ENCODE assay signal across 19 cellular contexts in the genomic region with DNA sequence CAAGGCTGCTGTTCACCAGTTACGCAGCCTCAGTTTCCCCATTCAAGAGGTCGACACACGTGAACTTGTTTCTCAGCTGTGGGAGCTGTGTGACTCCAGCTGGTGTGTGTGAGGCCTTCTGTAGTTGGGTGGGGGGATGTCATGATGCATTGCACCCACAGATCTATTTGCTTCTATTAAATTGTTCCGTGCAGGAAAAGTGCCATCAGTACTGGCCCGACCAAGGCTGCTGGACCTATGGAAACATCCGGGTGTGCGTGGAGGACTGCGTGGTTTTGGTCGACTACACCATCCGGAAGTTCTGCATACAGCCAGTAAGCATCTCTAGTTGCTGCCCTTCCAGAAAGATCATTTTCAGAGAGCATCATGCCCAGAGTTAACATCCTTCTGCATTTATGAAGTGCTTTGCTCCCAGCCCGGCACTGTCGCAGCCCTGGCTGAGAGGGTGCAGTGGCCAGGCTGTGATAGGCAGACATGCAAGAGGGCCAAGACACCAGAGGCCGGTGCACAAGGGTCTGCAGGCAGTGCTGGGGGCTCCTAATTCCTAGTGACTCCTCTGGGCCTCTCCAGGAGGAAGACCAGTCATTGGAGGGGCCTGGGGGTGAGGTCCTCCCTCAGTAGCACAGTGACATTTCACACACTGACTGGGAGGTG.
DNase-seq lines count a peak whose midpoint lies in the region; ATAC-seq and TF ChIP-seq lines count a peak whose summit lies in the region.
"Had no signal": no experiment of that assay in that cellular context is flagged by ENCODE, and none has a peak within 500 bp of the region (broad histone marks: within the 10 kb centered on the region; RNA-seq: fewer than 3 reads in every experiment).

No MANE protein-coding gene starts in this region.

- H3K9me3 ChIP-seq in Karpas-422 (ENCODE audit: low read length) (no peaks in the 10 kb centered on the region), testis (no peaks in the 10 kb centered on the region)
- no peaks in the 10 kb centered on the region for H3K9me3 ChIP-seq in naive thymus-derived CD4-positive, alpha-beta T cell (ENCODE audit: control insufficient read depth in 2 of 3, low read length in 3 of 3)
- H3K9me3 ChIP-seq: mucosa of descending colon had no signal

- H3K36me3 Mint-ChIP-seq in CD14-positive monocyte = peaks cover 84 to 94% of the 10 kb centered on the region in 2 donors
- H3K36me3 Mint-ChIP-seq in activated naive CD8-positive, alpha-beta T cell = peaks cover 32% of the 10 kb centered on the region
- peaks cover 13 to 37% (median 24%) of the 10 kb centered on the region in 5 donors for H3K36me3 Mint-ChIP-seq in naive thymus-derived CD4-positive, alpha-beta T cell
- H3K36me3 Mint-ChIP-seq in T-helper 2 cell treated with Interferon-gamma antibody and Interleukin-4, amounts not matched to agents 5 μg/mL and 100 μg/mL, for 36 hours (ENCODE audit: low read depth) = peaks cover 60% of the 10 kb centered on the region

- no peaks in the 10 kb centered on the region for H4K20me1 ChIP-seq in Karpas-422 (ENCODE audit: insufficient read depth, low read depth, low read length)

- H3K4me3 ChIP-seq in Karpas-422 (ENCODE audit: low read length) = no peak overlapping the region
- H3K4me3 ChIP-seq in naive thymus-derived CD4-positive, alpha-beta T cell (ENCODE audit: low read length) = no peak overlapping the region
- no peak overlapping the region for H3K4me3 ChIP-seq in testis
- H3K4me3 ChIP-seq: mucosa of descending colon had no signal

- peak overlapping the region; percentile 19; the same call in 1 of the 2 replicates for H3K9ac ChIP-seq in Karpas-422 (ENCODE audit: low read length)

- DNase-seq in CD14-positive monocyte (ENCODE audit: low spot score) (no peak), Karpas-422 (no peak), retina (no peak), testis (no peak)
- DNase-seq in naive thymus-derived CD4-positive, alpha-beta T cell = peak in 1 of 9 donors; percentile 20
- DNase-seq in T-helper 2 cell treated with Interferon-gamma antibody and Interleukin-4, amounts not matched to agents 5 μg/mL and 100 μg/mL, for 36 hours (ENCODE audit: low spot score) = no peak
- DNase-seq: activated CD4-positive, CD25-positive, alpha-beta regulatory T cell treated with anti-CD3 and anti-CD28 coated beads, Interleukin-2, amount 50 U/mL, for 72 hours; foreskin melanocyte; mucosa of descending colon; NCI-H1048; NCI-H2081; NCI-H510A; substantia nigra had no signal

- H3K27ac Mint-ChIP-seq in CD14-positive monocyte = peak overlapping the region; percentile 98 to 100 (median 100)
- peak overlapping the region; percentile 50 for H3K27ac Mint-ChIP-seq in activated naive CD8-positive, alpha-beta T cell
- H3K27ac Mint-ChIP-seq in naive thymus-derived CD4-positive, alpha-beta T cell = peak overlapping the region in 5 of 9 donors; percentile 9 to 91 (median 45)
- no peak overlapping the region for H3K27ac Mint-ChIP-seq in T-helper 2 cell treated with Interferon-gamma antibody and Interleukin-4, amounts not matched to agents 5 μg/mL and 100 μg/mL, for 36 hours

- ATAC-seq in naive thymus-derived CD4-positive, alpha-beta T cell = no peak
- no peak for ATAC-seq in GM21526 (IDR thresholded peaks at IDR 0.05; ENCODE audit: low FRiP score, unreplicated experiment)
- ATAC-seq: activated naive CD4-positive, alpha-beta T cell treated with anti-CD3 and anti-CD28 coated beads, Interleukin-2, amount 50 U/mL, for 72 hours; HCT116; left colon; mucosa of descending colon had no signal

- peak overlapping the region; percentile 75 for H3K4me2 ChIP-seq in Karpas-422 (ENCODE audit: low read depth, low read length, poor library complexity, severe bottlenecking)

- no peaks in the 10 kb centered on the region for H3K27me3 ChIP-seq in Karpas-422 (ENCODE audit: low read length)
- H3K27me3 ChIP-seq in naive thymus-derived CD4-positive, alpha-beta T cell (ENCODE audit: control insufficient read depth in 2 of 2, insufficient read depth in 2 of 2, low read length in 2 of 2) = no peaks in the 10 kb centered on the region
- H3K27me3 ChIP-seq in testis = no peaks in the 10 kb centered on the region

- CTCF ChIA-PET in naive thymus-derived CD4-positive, alpha-beta T cell (lab: Charles Lee) = interaction anchor here (1.2 to 19.9 kb wide), 2 partner anchors 19 to 31 kb away, joined by 3 to 217 read pairs; no protein-coding TSS in a partner anchor

- POLR2A ChIA-PET in naive thymus-derived CD4-positive, alpha-beta T cell (lab: Charles Lee) = no interaction called here

- TF ChIP-seq CTCF in CD14-positive monocyte (IDR thresholded peaks at IDR 0.05) = no peak
- no peak for TF ChIP-seq CTCF in testis (IDR thresholded peaks at IDR 0.05)

- H3K9me3 Mint-ChIP-seq in CD14-positive monocyte = peaks cover 0 to 6% (median 0%) of the 10 kb centered on the region in 7 donors
- no peaks in the 10 kb centered on the region for H3K9me3 Mint-ChIP-seq in activated naive CD8-positive, alpha-beta T cell (ENCODE audit: low read depth)
- H3K9me3 Mint-ChIP-seq in naive thymus-derived CD4-positive, alpha-beta T cell = no peaks in the 10 kb centered on the region
- no peaks in the 10 kb centered on the region for H3K9me3 Mint-ChIP-seq in T-helper 2 cell treated with Interferon-gamma antibody and Interleukin-4, amounts not matched to agents 5 μg/mL and 100 μg/mL, for 36 hours

- H3K9me2 ChIP-seq in Karpas-422 (replicated peaks; ENCODE audit: insufficient read depth, low read length) = no peaks in the 10 kb centered on the region

- H3K4me1 ChIP-seq in Karpas-422 (ENCODE audit: low read length) (peaks cover 64% of the 10 kb centered on the region), testis (no peaks in the 10 kb centered on the region)
- H3K4me1 ChIP-seq in naive thymus-derived CD4-positive, alpha-beta T cell (ENCODE audit: control insufficient read depth in 2 of 2, insufficient read depth in 2 of 2, low read length in 2 of 2) = peaks cover 42% of the 10 kb centered on the region in 2 donors

- H3K4me1 Mint-ChIP-seq in CD14-positive monocyte = peaks cover 64% of the 10 kb centered on the region
- peaks cover 67% of the 10 kb centered on the region for H3K4me1 Mint-ChIP-seq in activated naive CD8-positive, alpha-beta T cell (ENCODE audit: low read depth)
- peaks cover 54 to 72% (median 66%) of the 10 kb centered on the region in 7 donors for H3K4me1 Mint-ChIP-seq in naive thymus-derived CD4-positive, alpha-beta T cell
- peaks cover 54% of the 10 kb centered on the region for H3K4me1 Mint-ChIP-seq in T-helper 2 cell treated with Interferon-gamma antibody and Interleukin-4, amounts not matched to agents 5 μg/mL and 100 μg/mL, for 36 hours (ENCODE audit: low read depth)

- H2AFZ ChIP-seq in Karpas-422 (ENCODE audit: low read length) = no peak overlapping the region

- peak overlapping the region in 1 of 2 donors; percentile 41 for H3K4me3 Mint-ChIP-seq in CD14-positive monocyte
- peak overlapping the region; percentile 67 for H3K4me3 Mint-ChIP-seq in activated naive CD8-positive, alpha-beta T cell
- H3K4me3 Mint-ChIP-seq in naive thymus-derived CD4-positive, alpha-beta T cell = peak overlapping the region in 5 of 10 donors; percentile 29 to 96 (median 84)
- H3K4me3 Mint-ChIP-seq in T-helper 2 cell treated with Interferon-gamma antibody and Interleukin-4, amounts not matched to agents 5 μg/mL and 100 μg/mL, for 36 hours = no peak overlapping the region
- H3K4me3 Mint-ChIP-seq: brain had no signal

- TF ChIP-seq POLR2A in testis (IDR thresholded peaks at IDR 0.05) = no peak

- H3K27ac ChIP-seq in Karpas-422 (ENCODE audit: low read length) = peak overlapping the region; percentile 97
- H3K27ac ChIP-seq in naive thymus-derived CD4-positive, alpha-beta T cell (ENCODE audit: low read depth, low read length) = no peak overlapping the region
- no peak overlapping the region for H3K27ac ChIP-seq in testis

- H3K27me3 Mint-ChIP-seq in CD14-positive monocyte (ENCODE audit: low read depth in 3 of 3) = peaks cover 0 to 11% (median 5%) of the 10 kb centered on the region in 3 donors
- H3K27me3 Mint-ChIP-seq in activated naive CD8-positive, alpha-beta T cell = no peaks in the 10 kb centered on the region
- H3K27me3 Mint-ChIP-seq in naive thymus-derived CD4-positive, alpha-beta T cell = no peaks in the 10 kb centered on the region
- H3K27me3 Mint-ChIP-seq in T-helper 2 cell treated with Interferon-gamma antibody and Interleukin-4, amounts not matched to agents 5 μg/mL and 100 μg/mL, for 36 hours (ENCODE audit: low read depth) = no peaks in the 10 kb centered on the region

- H3K36me3 ChIP-seq in Karpas-422 (ENCODE audit: insufficient read depth, low read length) (peaks cover 9% of the 10 kb centered on the region), testis (ENCODE audit: low read depth, missing control alignments) (no peaks in the 10 kb centered on the region)
- H3K36me3 ChIP-seq in naive thymus-derived CD4-positive, alpha-beta T cell (ENCODE audit: control insufficient read depth in 2 of 3, insufficient read depth in 3 of 3, low read length in 3 of 3) = peaks cover 20 to 52% (median 39%) of the 10 kb centered on the region in 3 experiments

- whole genome bisulfite sequencing in testis, 2 donors = 85 to 92% methylated on average over 12 to 13 of the region's 13 CpGs

- no peaks in the 10 kb centered on the region for H3K79me2 ChIP-seq in Karpas-422 (ENCODE audit: low read length)

- intact Hi-C loops in CD14-positive monocyte (cut with micrococcal nuclease) (loop anchor here (1.0 to 5.0 kb wide), 3 partner anchors 17 to 159 kb away; partner anchors contain the start of gene PTPRE (in 1 of the 2)), testis (cut with DNase I; ENCODE audit: low total_unique reads) (loop anchor here (10.0 kb wide), 1 partner anchor 161 kb away; the partner anchor contains the start of gene PTPRE)
- intact Hi-C loops in naive thymus-derived CD4-positive, alpha-beta T cell (cut with micrococcal nuclease) = loop anchor here in 1 of 2 donors (10.0 kb wide), 1 partner anchor 1399 kb away; the partner anchor contains the start of gene MGMT
